Comparison of ENCODE assay signal across 15 cellular contexts in genomic region chr13:66222926-66223325, GRCh38.
DNase-seq lines count a peak whose midpoint lies in the region; ATAC-seq and TF ChIP-seq lines count a peak whose summit lies in the region.
"Had no signal": no experiment of that assay in that cellular context is flagged by ENCODE, and none has a peak within 500 bp of the region (broad histone marks: within the 10 kb centered on the region; RNA-seq: fewer than 3 reads in every experiment).

No MANE protein-coding gene starts in this region.

- H2AFZ ChIP-seq in MM.1S (ENCODE audit: low read length), result no peak overlapping the region
- H2AFZ ChIP-seq in SU-DHL-6 (ENCODE audit: low read depth, low read length, severe bottlenecking), result peak overlapping the region; percentile 1

- WGBS in lower leg skin, 2 donors, result 86 to 89% methylated on average over 4 of the region's 4 CpGs

- DNase-seq in HEK293T (ENCODE audit: extremely low spot score), result no peak
- peak; percentile 71 for DNase-seq in MM.1S
- DNase-seq in lower leg skin (ENCODE audit: low spot score in 2 of 2), result no peak
- DNase-seq in posterior vena cava (ENCODE audit: low spot score), result no peak
- no peak for DNase-seq in erythroblast (lab: John Stamatoyannopoulos, UW)
- DNase-seq: activated CD4-positive, alpha-beta T cell treated with anti-CD3 and anti-CD28 coated beads, Interleukin-2, amount 50 U/mL, for 1 hour; activated naive CD4-positive, alpha-beta T cell treated with anti-CD3 and anti-CD28 coated beads for 36 hours; EL; NCI-H187 treated with DMSO at 0.1 percent for 48 hours; NCI-H446 treated with DMSO at 0.1 percent for 48 hours; SK-N-SH; spleen had no signal

- H3K27ac ChIP-seq in MM.1S (ENCODE audit: low read length), result peak overlapping the region; percentile 65
- H3K27ac ChIP-seq in SU-DHL-6 (ENCODE audit: low read depth, low read length), result no peak overlapping the region
- H3K27ac ChIP-seq: spleen had no signal

- intact Hi-C loops in lower leg skin (cut with DNase I; ENCODE audit: low total_unique reads) (no loop called here), posterior vena cava (cut with DNase I) (no loop called here)

- peaks cover 10% of the 10 kb centered on the region for H3K4me1 ChIP-seq in MM.1S (ENCODE audit: low read length)
- H3K4me1 ChIP-seq: spleen had no signal

- CTCF ChIA-PET in HEK293T (lab: Yijun Ruan, JAX), result no interaction called here

- peak; percentile 53 for ATAC-seq in GM18867 (IDR thresholded peaks at IDR 0.05; ENCODE audit: unreplicated experiment)
- ATAC-seq in HG03159 (IDR thresholded peaks at IDR 0.05; ENCODE audit: unreplicated experiment), result no peak

- H3K27me3 ChIP-seq in MM.1S (replicated peaks; ENCODE audit: insufficient read depth, low read length) (no peaks in the 10 kb centered on the region), SU-DHL-6 (ENCODE audit: low read length) (no peaks in the 10 kb centered on the region)
- H3K27me3 ChIP-seq: spleen had no signal

- H3K36me3 ChIP-seq in MM.1S (replicated peaks; ENCODE audit: insufficient read depth, low read length) (no peaks in the 10 kb centered on the region), SU-DHL-6 (ENCODE audit: low read length) (no peaks in the 10 kb centered on the region)
- H3K36me3 ChIP-seq: spleen had no signal

- H3K9me2 ChIP-seq in MM.1S (replicated peaks; ENCODE audit: insufficient read depth, low read length), result no peaks in the 10 kb centered on the region
- H3K9me2 ChIP-seq in SU-DHL-6 (replicated peaks; ENCODE audit: insufficient read depth, low read length), result no peaks in the 10 kb centered on the region
- H3K9me2 ChIP-seq: SK-N-SH had no signal

- H3K4me3 ChIP-seq in MM.1S (ENCODE audit: low read length), result no peak overlapping the region
- no peak overlapping the region for H3K4me3 ChIP-seq in SU-DHL-6 (ENCODE audit: insufficient read depth, low read length, poor library complexity, severe bottlenecking)
- no peak overlapping the region for H3K4me3 ChIP-seq in lower leg skin (ENCODE audit: low read depth, poor library complexity, severe bottlenecking)
- H3K4me3 ChIP-seq: spleen had no signal

- H3K4me2 ChIP-seq in MM.1S (ENCODE audit: low read depth, low read length), result no peak overlapping the region
- H3K4me2 ChIP-seq in SU-DHL-6 (ENCODE audit: low read depth, low read length, poor library complexity, severe bottlenecking), result no peak overlapping the region
- H3K4me2 ChIP-seq: SK-N-SH had no signal

- H3K9me3 ChIP-seq in MM.1S (replicated peaks; ENCODE audit: insufficient read depth, low read length) (no peaks in the 10 kb centered on the region), SU-DHL-6 (ENCODE audit: insufficient read depth, low read length) (no peaks in the 10 kb centered on the region)
- H3K9me3 ChIP-seq: SK-N-SH, spleen had no signal

- H3F3A ChIP-seq in MM.1S (ENCODE audit: insufficient read depth, low read length) (no peaks in the 10 kb centered on the region; the same call in 1 of the 2 replicates), SU-DHL-6 (ENCODE audit: insufficient read depth) (no peaks in the 10 kb centered on the region)

- no peaks in the 10 kb centered on the region for H4K20me1 ChIP-seq in MM.1S (ENCODE audit: insufficient read depth, low read length)
- H4K20me1 ChIP-seq in SU-DHL-6 (ENCODE audit: low read depth, low read length), result no peaks in the 10 kb centered on the region

- TF ChIP-seq CTCF in MM.1S (IDR thresholded peaks at IDR 0.05; ENCODE audit: low read length) (no peak), SU-DHL-6 (IDR thresholded peaks at IDR 0.05; ENCODE audit: insufficient read depth, low read length, poor library complexity, severe bottlenecking) (no peak), lower leg skin (IDR thresholded peaks at IDR 0.05) (no peak)

- POLR2A ChIA-PET in HEK293T (lab: Yijun Ruan, JAX), result no interaction called here

- H3K79me2 ChIP-seq in MM.1S (ENCODE audit: low read length) (no peaks in the 10 kb centered on the region), SU-DHL-6 (ENCODE audit: insufficient read depth, low read length) (no peaks in the 10 kb centered on the region)

- TF ChIP-seq POLR2A in lower leg skin (IDR thresholded peaks at IDR 0.05) (no peak), erythroblast (IDR thresholded peaks at IDR 0.05; ENCODE audit: low read length) (no peak)

- no peak overlapping the region for H3K9ac ChIP-seq in MM.1S (ENCODE audit: low read length)
- H3K9ac ChIP-seq in SU-DHL-6 (ENCODE audit: low read length), result no peak overlapping the region
- H3K9ac ChIP-seq: SK-N-SH had no signal

TF ChIP-seq in HEK293T, 16 proteins besides CTCF, POLR2A, EP300 and RAD21:
- no peak for TF ChIP-seq LEF1 (IDR thresholded peaks at IDR 0.05; ENCODE audit: borderline replicate concordance)
- TF ChIP-seq FOXA1 (IDR thresholded peaks at IDR 0.05), result no peak
- TF ChIP-seq SP1 (IDR thresholded peaks at IDR 0.05), result no peak
- 0 out of 2 replicates have a peak, but pooled peaks have one; percentile 3 for TF ChIP-seq L3MBTL2 (conservative IDR thresholded peaks at IDR 0.05)
- no peak for TF ChIP-seq CTBP1 (IDR thresholded peaks at IDR 0.05; ENCODE audit: borderline replicate concordance)
- no peak for TF ChIP-seq FOXM1 (IDR thresholded peaks at IDR 0.05; ENCODE audit: borderline replicate concordance)
- no peak for TF ChIP-seq FOXK2 (IDR thresholded peaks at IDR 0.05)
